35 cellular contexts compared by ENCODE assay signal in genomic region chr2:57437077-57437476, GRCh38.
DNase-seq lines count a peak whose midpoint lies in the region; ATAC-seq and TF ChIP-seq lines count a peak whose summit lies in the region.
"Had no signal": no experiment of that assay in that cellular context is flagged by ENCODE, and none has a peak within 500 bp of the region (broad histone marks: within the 10 kb centered on the region; RNA-seq: fewer than 3 reads in every experiment).

No MANE protein-coding gene starts in this region.

- peaks cover 32% of the 10 kb centered on the region for H3K4me1 Mint-ChIP-seq in glutamatergic neuron (ENCODE audit: low read depth, unreplicated experiment)
- H3K4me1 Mint-ChIP-seq in activated naive CD8-positive, alpha-beta T cell treated with anti-CD3 and anti-CD28 coated beads, Interleukin-2, amount 50 U/mL, for 24 hours, result no peaks in the 10 kb centered on the region
- H3K4me1 Mint-ChIP-seq: B cell; CD4-positive, alpha-beta memory T cell; CD4-positive, CD25-positive, alpha-beta regulatory T cell; CD8-positive, alpha-beta memory T cell had no signal

- DNase-seq in SK-N-SH, result no peak
- peak; percentile 2 for DNase-seq in NCI-H69 (lab: John Stamatoyannopoulos, UW)
- no peak for DNase-seq in glutamatergic neuron
- no peak for DNase-seq in DMS 273 (lab: John Stamatoyannopoulos, UW; ENCODE audit: unreplicated experiment)
- DNase-seq in activated naive CD8-positive, alpha-beta T cell treated with anti-CD3 and anti-CD28 coated beads, Interleukin-2, amount 50 U/mL, for 24 hours, result no peak
- DNase-seq in PC-3, result no peak
- DNase-seq: 8988T; ACHN; AML-193; BE2C; C1 segment of cervical spinal cord; Caco-2; Calu3; CD4-positive, alpha-beta memory T cell; CD4-positive, alpha-beta T cell; CD4-positive, CD25-positive, alpha-beta regulatory T cell; CD8-positive, alpha-beta memory T cell; CD8-positive, alpha-beta T cell; COR-L47; DMS 273 treated with DMSO at 0.1 percent for 48 hours; DMS153; DMS53; DMS79; DMS79 treated with DMSO at 0.1 percent for 48 hours; DND-41; EL had no signal

- peaks cover 5% of the 10 kb centered on the region for H3K9me3 Mint-ChIP-seq in glutamatergic neuron (ENCODE audit: unreplicated experiment)
- H3K9me3 Mint-ChIP-seq in activated naive CD8-positive, alpha-beta T cell treated with anti-CD3 and anti-CD28 coated beads, Interleukin-2, amount 50 U/mL, for 24 hours, result no peaks in the 10 kb centered on the region
- H3K9me3 Mint-ChIP-seq: CD14-positive monocyte; CD4-positive, alpha-beta T cell; CD8-positive, alpha-beta T cell had no signal

- H3K9me2 ChIP-seq in SK-N-SH (no peaks in the 10 kb centered on the region), neural cell (ENCODE audit: insufficient read depth, low read length) (no peaks in the 10 kb centered on the region), PC-3 (replicated peaks; ENCODE audit: low read length) (no peaks in the 10 kb centered on the region)

- H3F3A ChIP-seq in SK-N-SH (replicated peaks; ENCODE audit: insufficient read depth) (peaks cover 11% of the 10 kb centered on the region), neural cell (ENCODE audit: insufficient read depth, low read length, poor library complexity, severe bottlenecking) (peaks cover 3% of the 10 kb centered on the region), PC-3 (ENCODE audit: low read length, unreplicated experiment) (no peaks in the 10 kb centered on the region)

- peak overlapping the region; percentile 86 for H3K27ac Mint-ChIP-seq in glutamatergic neuron (ENCODE audit: unreplicated experiment)
- no peak overlapping the region for H3K27ac Mint-ChIP-seq in activated naive CD8-positive, alpha-beta T cell treated with anti-CD3 and anti-CD28 coated beads, Interleukin-2, amount 50 U/mL, for 24 hours
- H3K27ac Mint-ChIP-seq: B cell; CD14-positive monocyte; CD4-positive, alpha-beta memory T cell; CD4-positive, alpha-beta T cell; CD4-positive, CD25-positive, alpha-beta regulatory T cell; CD8-positive, alpha-beta memory T cell; CD8-positive, alpha-beta T cell had no signal

- ATAC-seq in SK-N-SH treated with all-trans-retinoic acid at 6 μM for 48 hours, result no peak
- ATAC-seq in activated naive CD8-positive, alpha-beta T cell treated with anti-CD3 and anti-CD28 coated beads, Interleukin-2, amount 50 U/mL, for 24 hours, result no peak
- no peak for ATAC-seq in PC-3
- ATAC-seq: A549; CD8-positive, alpha-beta T cell had no signal

- H3K9me3 ChIP-seq in SK-N-SH (no peaks in the 10 kb centered on the region), neural cell (ENCODE audit: low read length) (no peaks in the 10 kb centered on the region), PC-3 (ENCODE audit: low read length) (no peaks in the 10 kb centered on the region)
- H3K9me3 ChIP-seq: A549; BE2C; BLaER1; BLaER1 treated with 17β-estradiol and CSF1 and Interleukin-3, amounts not matched to agents 10 nM and 100 nM; Caco-2 had no signal

- WGBS in SK-N-SH (ENCODE audit: low lambda C conversion rate), result 13% methylated on average over 1 of the region's 1 CpG

- H2AFZ ChIP-seq in SK-N-SH (ENCODE audit: low read depth) (peak overlapping the region; percentile 57; the same call in 1 of the 2 replicates), neural cell (ENCODE audit: low read depth, low read length) (no peak overlapping the region), PC-3 (ENCODE audit: low read length) (no peak overlapping the region)

- TF ChIP-seq RAD21 in SK-N-SH (IDR thresholded peaks at IDR 0.05; ENCODE audit: low read length) (no peak), neural cell (conservative IDR thresholded peaks at IDR 0.05) (no peak)

- no peaks in the 10 kb centered on the region for H4K20me1 ChIP-seq in SK-N-SH (ENCODE audit: insufficient read depth)
- no peaks in the 10 kb centered on the region for H4K20me1 ChIP-seq in neural cell (ENCODE audit: insufficient read depth)
- H4K20me1 ChIP-seq in PC-3 (ENCODE audit: low read length), result 0 out of 2 replicates have a peak, but pooled peaks cover 4% of the 10 kb centered on the region
- H4K20me1 ChIP-seq: BLaER1; BLaER1 treated with 17β-estradiol and CSF1 and Interleukin-3, amounts not matched to agents 10 nM and 100 nM had no signal

- H3K9ac ChIP-seq in SK-N-SH (no peak overlapping the region), neural cell (ENCODE audit: low read length) (no peak overlapping the region), PC-3 (ENCODE audit: low read length) (no peak overlapping the region)
- H3K9ac ChIP-seq: BLaER1; BLaER1 treated with 17β-estradiol and CSF1 and Interleukin-3, amounts not matched to agents 10 nM and 100 nM had no signal

- H3K4me1 ChIP-seq in SK-N-SH (ENCODE audit: control insufficient read depth in 1 of 2, insufficient read depth in 2 of 2, low read depth in 1 of 2, low read length in 1 of 2), result no peaks in the 10 kb centered on the region; a peak in 2 of 4 replicates
- no peaks in the 10 kb centered on the region for H3K4me1 ChIP-seq in PC-3 (ENCODE audit: insufficient read depth, low read length)
- H3K4me1 ChIP-seq: A549, BE2C, BLaER1, Caco-2 had no signal

- no TSS peak for BruUV-seq in PC-3 (replicated peaks; lab: Mats Ljungman, UMichigan)

- H3K27me3 ChIP-seq in SK-N-SH (ENCODE audit: insufficient read depth) (no peaks in the 10 kb centered on the region), neural cell (ENCODE audit: insufficient read depth, low read depth, low read length) (no peaks in the 10 kb centered on the region), PC-3 (ENCODE audit: low read length) (peaks cover 53% of the 10 kb centered on the region)
- H3K27me3 ChIP-seq: BE2C; BLaER1; BLaER1 treated with 17β-estradiol and CSF1 and Interleukin-3, amounts not matched to agents 10 nM and 100 nM had no signal

- H3K4me3 ChIP-seq in SK-N-SH (ENCODE audit: low read depth in 2 of 2, low read length in 1 of 2) (no peak overlapping the region), neural cell (ENCODE audit: low read length) (peak overlapping the region; percentile 21), PC-3 (ENCODE audit: low read length) (no peak overlapping the region)
- H3K4me3 ChIP-seq: A549; BLaER1; BLaER1 treated with 17β-estradiol and CSF1 and Interleukin-3, amounts not matched to agents 10 nM and 100 nM had no signal

- no peak for TF ChIP-seq EP300 in SK-N-SH (IDR thresholded peaks at IDR 0.05; ENCODE audit: borderline replicate concordance in 1 of 2, low read depth in 1 of 2, low read length in 1 of 2)
- TF ChIP-seq EP300 in neural cell (conservative IDR thresholded peaks at IDR 0.05; ENCODE audit: poor library complexity, severe bottlenecking), result peak; percentile 92

- no peaks in the 10 kb centered on the region for H3K36me3 Mint-ChIP-seq in glutamatergic neuron (ENCODE audit: unreplicated experiment)
- H3K36me3 Mint-ChIP-seq in activated naive CD8-positive, alpha-beta T cell treated with anti-CD3 and anti-CD28 coated beads, Interleukin-2, amount 50 U/mL, for 24 hours (ENCODE audit: low read depth), result no peaks in the 10 kb centered on the region
- H3K36me3 Mint-ChIP-seq: CD14-positive monocyte; CD4-positive, alpha-beta memory T cell; CD4-positive, CD25-positive, alpha-beta regulatory T cell; CD8-positive, alpha-beta memory T cell; CD8-positive, alpha-beta T cell had no signal

- POLR2A ChIA-PET in SK-N-SH (lab: Yijun Ruan, JAX) (no interaction called here), PC-3 (lab: Charles Lee; ENCODE audit: unreplicated experiment) (no interaction called here)

- H3K36me3 ChIP-seq in SK-N-SH (replicated peaks in 1 of 2; ENCODE audit: control insufficient read depth in 1 of 2, insufficient read depth in 2 of 2, low read length in 1 of 2) (no peaks in the 10 kb centered on the region), neural cell (ENCODE audit: insufficient read depth, low read length) (no peaks in the 10 kb centered on the region), PC-3 (ENCODE audit: low read depth, low read length) (no peaks in the 10 kb centered on the region)
- H3K36me3 ChIP-seq: BE2C; BLaER1; BLaER1 treated with 17β-estradiol and CSF1 and Interleukin-3, amounts not matched to agents 10 nM and 100 nM had no signal

- CTCF ChIA-PET in SK-N-SH (lab: Yijun Ruan, JAX) (no interaction called here), PC-3 (lab: Charles Lee) (no interaction called here)

- H3K79me2 ChIP-seq in SK-N-SH (ENCODE audit: insufficient read depth) (no peaks in the 10 kb centered on the region), neural cell (replicated peaks; ENCODE audit: insufficient read depth, low read length) (no peaks in the 10 kb centered on the region), PC-3 (ENCODE audit: low read length) (no peaks in the 10 kb centered on the region)

- H3K4me2 ChIP-seq in SK-N-SH (no peak overlapping the region), neural cell (ENCODE audit: low read length) (no peak overlapping the region), PC-3 (ENCODE audit: low read length) (no peak overlapping the region)
- H3K4me2 ChIP-seq: A549; BLaER1; BLaER1 treated with 17β-estradiol and CSF1 and Interleukin-3, amounts not matched to agents 10 nM and 100 nM had no signal

- intact Hi-C loops in PC-3 (cut with micrococcal nuclease), result no loop called here

- TF ChIP-seq CTCF in SK-N-SH (IDR thresholded peaks at IDR 0.05) (no peak), glutamatergic neuron (IDR thresholded peaks at IDR 0.05; ENCODE audit: partially characterized antibody, unreplicated experiment) (no peak), neural cell (IDR thresholded peaks at IDR 0.05; ENCODE audit: poor library complexity, severe bottlenecking) (no peak), PC-3 (conservative IDR thresholded peaks at IDR 0.05; ENCODE audit: low read depth, low read length) (no peak)

- H3K27me3 Mint-ChIP-seq in glutamatergic neuron (ENCODE audit: unreplicated experiment), result peaks cover 5% of the 10 kb centered on the region
- H3K27me3 Mint-ChIP-seq in activated naive CD8-positive, alpha-beta T cell treated with anti-CD3 and anti-CD28 coated beads, Interleukin-2, amount 50 U/mL, for 24 hours, result no peaks in the 10 kb centered on the region
- H3K27me3 Mint-ChIP-seq: B cell; CD4-positive, alpha-beta memory T cell; CD4-positive, alpha-beta T cell; CD4-positive, CD25-positive, alpha-beta regulatory T cell; CD8-positive, alpha-beta memory T cell had no signal

- H3K27ac ChIP-seq in SK-N-SH (ENCODE audit: low read depth in 2 of 2, low read length in 1 of 2) (no peak overlapping the region), neural cell (ENCODE audit: low read length) (peak overlapping the region; percentile 75), PC-3 (ENCODE audit: low read length) (no peak overlapping the region)
- H3K27ac ChIP-seq: 22Rv1; A549; BLaER1; BLaER1 treated with 17β-estradiol and CSF1 and Interleukin-3, amounts not matched to agents 10 nM and 100 nM; C4-2B had no signal

- H3K4me3 Mint-ChIP-seq in glutamatergic neuron (ENCODE audit: unreplicated experiment), result no peak overlapping the region
- H3K4me3 Mint-ChIP-seq in activated naive CD8-positive, alpha-beta T cell treated with anti-CD3 and anti-CD28 coated beads, Interleukin-2, amount 50 U/mL, for 24 hours, result no peak overlapping the region
- H3K4me3 Mint-ChIP-seq: B cell; CD14-positive monocyte; CD4-positive, alpha-beta memory T cell; CD4-positive, alpha-beta T cell; CD4-positive, CD25-positive, alpha-beta regulatory T cell; CD8-positive, alpha-beta memory T cell; CD8-positive, alpha-beta T cell had no signal

TF ChIP-seq in SK-N-SH treated with all-trans-retinoic acid at 6 μM for 48 hours, 23 proteins besides CTCF, POLR2A, EP300 and RAD21:
- TF ChIP-seq ZNF8 (CRISPR knock-in tag; IDR thresholded peaks at IDR 0.05), result no peak

TF ChIP-seq in neural cell, 6 proteins besides CTCF, POLR2A, EP300 and RAD21 (continues in another document):
- no peak for TF ChIP-seq TAF1 (IDR thresholded peaks at IDR 0.05; ENCODE audit: low read depth)
